In genomic region chr19:2648528-2648937, GRCh38 we compare ENCODE assay signal across 8 cellular contexts. TPM values are rescaled to one million over a fixed set of nuclear protein-coding genes. Genes with fewer than 3 reads are reported as not detected.
DNase-seq lines count a peak whose midpoint lies in the region; ATAC-seq and TF ChIP-seq lines count a peak whose summit lies in the region.

No MANE protein-coding gene starts in this region.

- ATAC-seq in HG03469 (IDR thresholded peaks at IDR 0.05; ENCODE audit: unreplicated experiment), result no peak

- no peak overlapping the region for H3K27ac ChIP-seq in C4-2B

- TF ChIP-seq CTCF in C4-2B (conservative IDR thresholded peaks at IDR 0.05), result peak; percentile 89
- peak; percentile 75 for TF ChIP-seq CTCF in HFF-Myc (IDR thresholded peaks at IDR 0.05; ENCODE audit: low read depth, low read length, missing control alignments)

- no peak overlapping the region for H3K4me3 ChIP-seq in HFF-Myc (replicated peaks; ENCODE audit: low read depth, low read length)

- peak; percentile 53 for DNase-seq in HFF-Myc (ENCODE audit: extremely low read depth, low read depth)
- DNase-seq in NCI-H748 treated with DMSO at 0.1 percent for 48 hours (lab: John Stamatoyannopoulos, UW), result peak; percentile 53
- DNase-seq in activated CD4-positive, alpha-beta T cell treated with anti-CD3 and anti-CD28 coated beads, Interleukin-2, amount 50 U/mL, for 1 hour, result peak; percentile 77
- peak; percentile 60 to 77 for DNase-seq in dermis microvascular lymphatic vessel endothelial cell (ENCODE audit: low read depth in 2 of 2)
- DNase-seq in lung microvascular endothelial cell (ENCODE audit: low read depth in 2 of 2), result peak; percentile 74 to 86
- peak; percentile 34 for DNase-seq in stimulated activated CD8-positive, alpha-beta memory T cell treated with anti-CD3 and anti-CD28 coated beads, Interleukin-15, amount 100 ng/mL, for 24 hours (ENCODE audit: low read depth)

RNA-seq across cellular contexts. Expression of gene GNG7, which starts 54.0 kb away (rescaled TPM):
- total RNA-seq in dermis microvascular lymphatic vessel endothelial cell (0.64 and 1.1 TPM in 2 replicates), lung microvascular endothelial cell (0.87 and 1.2 TPM in 2 replicates)
